Comparison of ENCODE assay signal across 13 cellular contexts in genomic region chr14:74574092-74574438, GRCh38. TPM values are rescaled to one million over a fixed set of nuclear protein-coding genes. Genes with fewer than 3 reads are reported as not detected.
DNase-seq lines count a peak whose midpoint lies in the region; ATAC-seq, FAIRE-seq and TF ChIP-seq lines count a peak whose summit lies in the region.
"Had no signal": no experiment of that assay in that cellular context is flagged by ENCODE, and none has a peak within 500 bp of the region (broad histone marks: within the 10 kb centered on the region; RNA-seq: fewer than 3 reads in every experiment).

No MANE protein-coding gene starts in this region.

- H3K9me3 Mint-ChIP-seq in activated CD4-positive, alpha-beta T cell treated with anti-CD3 and anti-CD28 coated beads, Interleukin-2, amount 10 ng/mL, durations not matched to agents 24 days and 14 days, result no peaks in the 10 kb centered on the region
- H3K9me3 Mint-ChIP-seq in activated T-helper 17 cell treated with anti-CD3 and anti-CD28 coated beads, Interleukin-2, amount 50 U/mL, for 72 hours, result no peaks in the 10 kb centered on the region
- H3K9me3 Mint-ChIP-seq: WTC11 had no signal

- TF ChIP-seq CTCF in kidney (IDR thresholded peaks at IDR 0.05; ENCODE audit: borderline replicate concordance, extremely low read depth, insufficient read depth) (no peak), upper lobe of right lung (IDR thresholded peaks at IDR 0.05) (no peak)

- H3K27ac ChIP-seq in kidney (ENCODE audit: low read depth in 2 of 2, low read length in 2 of 2), result peak overlapping the region; percentile 3 to 89
- no peak overlapping the region for H3K27ac ChIP-seq in upper lobe of right lung
- H3K27ac ChIP-seq: HL-60 had no signal

- intact Hi-C loops in activated CD4-positive, alpha-beta T cell treated with anti-CD3 and anti-CD28 coated beads, Interleukin-2, amount 10 ng/mL, durations not matched to agents 24 days and 14 days (cut with micrococcal nuclease), result loop anchor here (5.0 kb wide), 1 partner anchor 43 kb away; no protein-coding TSS in a partner anchor
- intact Hi-C loops in kidney (cut with DNase I) (no loop called here), upper lobe of right lung (cut with DNase I) (no loop called here)

- no peak overlapping the region for H3K27ac Mint-ChIP-seq in activated CD4-positive, alpha-beta T cell treated with anti-CD3 and anti-CD28 coated beads, Interleukin-2, amount 10 ng/mL, durations not matched to agents 24 days and 14 days
- peak overlapping the region; percentile 60 for H3K27ac Mint-ChIP-seq in activated T-helper 17 cell treated with anti-CD3 and anti-CD28 coated beads, Interleukin-2, amount 50 U/mL, for 72 hours
- H3K27ac Mint-ChIP-seq: WTC11 had no signal

- H3K9me3 ChIP-seq in kidney (ENCODE audit: control insufficient read depth in 1 of 2, low read length in 2 of 2) (no peaks in the 10 kb centered on the region), upper lobe of right lung (no peaks in the 10 kb centered on the region), HAP-1 (no peaks in the 10 kb centered on the region)
- H3K9me3 ChIP-seq: prostate gland had no signal

- in situ Hi-C loops in HAP-1 (cut with MboI; ENCODE audit: low sequenced_read_pairs), result no loop called here

- H3K9ac ChIP-seq in kidney (ENCODE audit: low read length in 2 of 2), result no peak overlapping the region

- H3K27me3 Mint-ChIP-seq in activated CD4-positive, alpha-beta T cell treated with anti-CD3 and anti-CD28 coated beads, Interleukin-2, amount 10 ng/mL, durations not matched to agents 24 days and 14 days, result peaks cover 18% of the 10 kb centered on the region
- peaks cover under 1% of the 10 kb centered on the region for H3K27me3 Mint-ChIP-seq in activated T-helper 17 cell treated with anti-CD3 and anti-CD28 coated beads, Interleukin-2, amount 50 U/mL, for 72 hours

- FAIRE-seq in kidney (lab: Jason Lieb, UNC), result no peak

- H3K4me3 ChIP-seq in kidney (ENCODE audit: low read length in 2 of 2) (no peak overlapping the region), upper lobe of right lung (no peak overlapping the region), HAP-1 (no peak overlapping the region)
- H3K4me3 ChIP-seq: prostate gland had no signal

- H3K27me3 ChIP-seq in upper lobe of right lung (no peaks in the 10 kb centered on the region), HAP-1 (ENCODE audit: low read depth) (no peaks in the 10 kb centered on the region)

- peaks cover 31% of the 10 kb centered on the region for H3K4me1 Mint-ChIP-seq in activated CD4-positive, alpha-beta T cell treated with anti-CD3 and anti-CD28 coated beads, Interleukin-2, amount 10 ng/mL, durations not matched to agents 24 days and 14 days
- peaks cover 31% of the 10 kb centered on the region for H3K4me1 Mint-ChIP-seq in activated T-helper 17 cell treated with anti-CD3 and anti-CD28 coated beads, Interleukin-2, amount 50 U/mL, for 72 hours

- H3K4me3 Mint-ChIP-seq in activated CD4-positive, alpha-beta T cell treated with anti-CD3 and anti-CD28 coated beads, Interleukin-2, amount 10 ng/mL, durations not matched to agents 24 days and 14 days, result no peak overlapping the region
- peak overlapping the region; percentile 65 for H3K4me3 Mint-ChIP-seq in activated T-helper 17 cell treated with anti-CD3 and anti-CD28 coated beads, Interleukin-2, amount 50 U/mL, for 72 hours
- H3K4me3 Mint-ChIP-seq: WTC11 had no signal

- H3K36me3 Mint-ChIP-seq in activated CD4-positive, alpha-beta T cell treated with anti-CD3 and anti-CD28 coated beads, Interleukin-2, amount 10 ng/mL, durations not matched to agents 24 days and 14 days (ENCODE audit: low read depth), result no peaks in the 10 kb centered on the region
- no peaks in the 10 kb centered on the region for H3K36me3 Mint-ChIP-seq in activated T-helper 17 cell treated with anti-CD3 and anti-CD28 coated beads, Interleukin-2, amount 50 U/mL, for 72 hours (ENCODE audit: low read depth)
- H3K36me3 Mint-ChIP-seq: WTC11 had no signal

- DNase-seq in activated CD4-positive, alpha-beta T cell treated with anti-CD3 and anti-CD28 coated beads, Interleukin-2, amount 10 ng/mL, durations not matched to agents 24 days and 14 days, result peak; percentile 62
- no peak for DNase-seq in activated CD4-positive, alpha-beta T cell treated with anti-CD3 and anti-CD28 coated beads for 1 hour
- DNase-seq in kidney (no peak), upper lobe of right lung (no peak), HAP-1 (ENCODE audit: low spot score in 2 of 2) (no peak), NCI-H1048 (lab: John Stamatoyannopoulos, UW) (no peak), CD1c-positive myeloid dendritic cell (ENCODE audit: extremely low spot score) (no peak)
- DNase-seq: left cardiac atrium, NCI-H2081 treated with DMSO at 0.1 percent for 48 hours had no signal

- peak; percentile 77 for ATAC-seq in activated T-helper 17 cell treated with anti-CD3 and anti-CD28 coated beads, Interleukin-2, amount 50 U/mL, for 72 hours (replicated peaks)
- peak; percentile 5 for ATAC-seq in upper lobe of right lung
- ATAC-seq: left cardiac atrium had no signal

- H3K36me3 ChIP-seq in kidney (ENCODE audit: control insufficient read depth in 1 of 2, insufficient read depth in 2 of 2, low read length in 2 of 2) (no peaks in the 10 kb centered on the region), upper lobe of right lung (no peaks in the 10 kb centered on the region), HAP-1 (replicated peaks) (no peaks in the 10 kb centered on the region)
- H3K36me3 ChIP-seq: prostate gland had no signal

- peaks cover 24 to 26% of the 10 kb centered on the region in 2 donors for H3K4me1 ChIP-seq in kidney (ENCODE audit: control insufficient read depth in 1 of 2, insufficient read depth in 1 of 2, low read depth in 1 of 2, low read length in 2 of 2)
- peaks cover 60% of the 10 kb centered on the region for H3K4me1 ChIP-seq in upper lobe of right lung
- peaks cover 22% of the 10 kb centered on the region for H3K4me1 ChIP-seq in HAP-1
- H3K4me1 ChIP-seq: prostate gland had no signal

RNA-seq across cellular contexts. Expression of gene LTBP2, which starts 38.0 kb away (rescaled TPM):
- 0.05 TPM in 1 of 2 replicates, not detected in the other for total RNA-seq in activated CD4-positive, alpha-beta T cell treated with anti-CD3 and anti-CD28 coated beads, Interleukin-2, amount 10 ng/mL, durations not matched to agents 24 days and 14 days
- total RNA-seq in activated T-helper 17 cell treated with anti-CD3 and anti-CD28 coated beads, Interleukin-2, amount 50 U/mL, for 72 hours, result under 1 TPM in 1 of 2 donors, not detected in 1; 0.03 TPM
- total RNA-seq in kidney, result 10.4 TPM
- 2.9 TPM for polyA plus RNA-seq in kidney (ENCODE audit: insufficient read depth, low read depth, low replicate concordance)
- total RNA-seq in upper lobe of right lung, result 117 TPM

Comparison
In these comparisons a context has a peak if more than half of its experiments do, and no peak if none do; other contexts are left out.
1. RNA of gene LTBP2, which starts 38.0 kb away (total RNA-seq): 117 TPM in upper lobe of right lung (single experiment) and 10.4 TPM in kidney (single experiment); 0.05 TPM in activated CD4-positive, alpha-beta T cell treated with anti-CD3 and anti-CD28 coated beads, Interleukin-2, amount 10 ng/mL, durations not matched to agents 24 days and 14 days and 0.03 TPM in activated T-helper 17 cell treated with anti-CD3 and anti-CD28 coated beads, Interleukin-2, amount 50 U/mL, for 72 hours; every median in the first group is over 10 times any median in the second.